ENCODE assay signal across 1 cellular context in the genomic region with DNA sequence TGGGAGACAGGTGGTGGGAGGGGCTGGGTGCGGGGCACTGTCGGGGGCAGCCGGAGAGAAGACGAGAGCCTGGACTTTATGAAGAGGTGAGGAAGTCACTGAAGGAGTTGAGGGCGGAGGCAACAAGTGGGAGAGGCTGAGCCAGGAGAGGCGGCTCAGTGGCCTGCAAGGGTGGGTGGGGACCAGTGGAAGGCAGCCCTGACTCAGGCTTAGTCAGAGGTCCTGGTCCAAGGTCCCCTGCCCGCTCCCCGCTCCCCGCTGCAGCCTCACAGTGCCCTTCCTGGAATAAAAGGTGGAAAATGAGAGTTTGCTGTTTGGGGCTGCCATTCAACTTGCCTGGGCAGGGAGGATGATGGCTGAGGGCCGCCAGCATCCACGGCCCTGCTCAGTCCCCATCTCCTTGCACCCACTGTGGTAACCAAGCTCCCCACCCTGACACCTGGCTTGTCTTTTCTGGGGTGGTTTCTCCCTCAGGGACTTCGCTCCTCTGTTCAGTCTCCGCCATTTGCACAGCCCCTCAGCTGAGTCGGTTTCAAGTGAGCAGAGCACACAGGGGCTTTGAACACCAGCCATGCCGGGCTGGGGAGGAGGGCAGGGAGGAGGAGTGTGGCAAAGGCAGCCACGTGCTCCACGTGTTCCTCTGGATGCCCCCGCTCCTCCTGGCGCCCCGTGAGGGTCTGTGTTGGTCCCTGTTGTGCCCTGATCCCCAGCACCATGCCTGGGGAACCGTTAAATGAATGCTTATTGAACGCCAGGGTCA.
TF ChIP-seq lines count a peak whose summit lies in the region.

No MANE protein-coding gene starts in this region.

TF ChIP-seq in GM23338, 12 proteins besides CTCF, POLR2A, EP300 and RAD21 (continued from another document):
- TF ChIP-seq, protein P1, sequence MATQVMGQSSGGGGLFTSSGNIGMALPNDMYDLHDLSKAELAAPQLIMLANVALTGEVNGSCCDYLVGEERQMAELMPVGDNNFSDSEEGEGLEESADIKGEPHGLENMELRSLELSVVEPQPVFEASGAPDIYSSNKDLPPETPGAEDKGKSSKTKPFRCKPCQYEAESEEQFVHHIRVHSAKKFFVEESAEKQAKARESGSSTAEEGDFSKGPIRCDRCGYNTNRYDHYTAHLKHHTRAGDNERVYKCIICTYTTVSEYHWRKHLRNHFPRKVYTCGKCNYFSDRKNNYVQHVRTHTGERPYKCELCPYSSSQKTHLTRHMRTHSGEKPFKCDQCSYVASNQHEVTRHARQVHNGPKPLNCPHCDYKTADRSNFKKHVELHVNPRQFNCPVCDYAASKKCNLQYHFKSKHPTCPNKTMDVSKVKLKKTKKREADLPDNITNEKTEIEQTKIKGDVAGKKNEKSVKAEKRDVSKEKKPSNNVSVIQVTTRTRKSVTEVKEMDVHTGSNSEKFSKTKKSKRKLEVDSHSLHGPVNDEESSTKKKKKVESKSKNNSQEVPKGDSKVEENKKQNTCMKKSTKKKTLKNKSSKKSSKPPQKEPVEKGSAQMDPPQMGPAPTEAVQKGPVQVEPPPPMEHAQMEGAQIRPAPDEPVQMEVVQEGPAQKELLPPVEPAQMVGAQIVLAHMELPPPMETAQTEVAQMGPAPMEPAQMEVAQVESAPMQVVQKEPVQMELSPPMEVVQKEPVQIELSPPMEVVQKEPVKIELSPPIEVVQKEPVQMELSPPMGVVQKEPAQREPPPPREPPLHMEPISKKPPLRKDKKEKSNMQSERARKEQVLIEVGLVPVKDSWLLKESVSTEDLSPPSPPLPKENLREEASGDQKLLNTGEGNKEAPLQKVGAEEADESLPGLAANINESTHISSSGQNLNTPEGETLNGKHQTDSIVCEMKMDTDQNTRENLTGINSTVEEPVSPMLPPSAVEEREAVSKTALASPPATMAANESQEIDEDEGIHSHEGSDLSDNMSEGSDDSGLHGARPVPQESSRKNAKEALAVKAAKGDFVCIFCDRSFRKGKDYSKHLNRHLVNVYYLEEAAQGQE (IDR thresholded peaks at IDR 0.05; ENCODE audit: unreplicated experiment) = no peak
- no peak for TF ChIP-seq POLR2AphosphoS5 (IDR thresholded peaks at IDR 0.05; ENCODE audit: low read depth)
- TF ChIP-seq, protein P2, sequence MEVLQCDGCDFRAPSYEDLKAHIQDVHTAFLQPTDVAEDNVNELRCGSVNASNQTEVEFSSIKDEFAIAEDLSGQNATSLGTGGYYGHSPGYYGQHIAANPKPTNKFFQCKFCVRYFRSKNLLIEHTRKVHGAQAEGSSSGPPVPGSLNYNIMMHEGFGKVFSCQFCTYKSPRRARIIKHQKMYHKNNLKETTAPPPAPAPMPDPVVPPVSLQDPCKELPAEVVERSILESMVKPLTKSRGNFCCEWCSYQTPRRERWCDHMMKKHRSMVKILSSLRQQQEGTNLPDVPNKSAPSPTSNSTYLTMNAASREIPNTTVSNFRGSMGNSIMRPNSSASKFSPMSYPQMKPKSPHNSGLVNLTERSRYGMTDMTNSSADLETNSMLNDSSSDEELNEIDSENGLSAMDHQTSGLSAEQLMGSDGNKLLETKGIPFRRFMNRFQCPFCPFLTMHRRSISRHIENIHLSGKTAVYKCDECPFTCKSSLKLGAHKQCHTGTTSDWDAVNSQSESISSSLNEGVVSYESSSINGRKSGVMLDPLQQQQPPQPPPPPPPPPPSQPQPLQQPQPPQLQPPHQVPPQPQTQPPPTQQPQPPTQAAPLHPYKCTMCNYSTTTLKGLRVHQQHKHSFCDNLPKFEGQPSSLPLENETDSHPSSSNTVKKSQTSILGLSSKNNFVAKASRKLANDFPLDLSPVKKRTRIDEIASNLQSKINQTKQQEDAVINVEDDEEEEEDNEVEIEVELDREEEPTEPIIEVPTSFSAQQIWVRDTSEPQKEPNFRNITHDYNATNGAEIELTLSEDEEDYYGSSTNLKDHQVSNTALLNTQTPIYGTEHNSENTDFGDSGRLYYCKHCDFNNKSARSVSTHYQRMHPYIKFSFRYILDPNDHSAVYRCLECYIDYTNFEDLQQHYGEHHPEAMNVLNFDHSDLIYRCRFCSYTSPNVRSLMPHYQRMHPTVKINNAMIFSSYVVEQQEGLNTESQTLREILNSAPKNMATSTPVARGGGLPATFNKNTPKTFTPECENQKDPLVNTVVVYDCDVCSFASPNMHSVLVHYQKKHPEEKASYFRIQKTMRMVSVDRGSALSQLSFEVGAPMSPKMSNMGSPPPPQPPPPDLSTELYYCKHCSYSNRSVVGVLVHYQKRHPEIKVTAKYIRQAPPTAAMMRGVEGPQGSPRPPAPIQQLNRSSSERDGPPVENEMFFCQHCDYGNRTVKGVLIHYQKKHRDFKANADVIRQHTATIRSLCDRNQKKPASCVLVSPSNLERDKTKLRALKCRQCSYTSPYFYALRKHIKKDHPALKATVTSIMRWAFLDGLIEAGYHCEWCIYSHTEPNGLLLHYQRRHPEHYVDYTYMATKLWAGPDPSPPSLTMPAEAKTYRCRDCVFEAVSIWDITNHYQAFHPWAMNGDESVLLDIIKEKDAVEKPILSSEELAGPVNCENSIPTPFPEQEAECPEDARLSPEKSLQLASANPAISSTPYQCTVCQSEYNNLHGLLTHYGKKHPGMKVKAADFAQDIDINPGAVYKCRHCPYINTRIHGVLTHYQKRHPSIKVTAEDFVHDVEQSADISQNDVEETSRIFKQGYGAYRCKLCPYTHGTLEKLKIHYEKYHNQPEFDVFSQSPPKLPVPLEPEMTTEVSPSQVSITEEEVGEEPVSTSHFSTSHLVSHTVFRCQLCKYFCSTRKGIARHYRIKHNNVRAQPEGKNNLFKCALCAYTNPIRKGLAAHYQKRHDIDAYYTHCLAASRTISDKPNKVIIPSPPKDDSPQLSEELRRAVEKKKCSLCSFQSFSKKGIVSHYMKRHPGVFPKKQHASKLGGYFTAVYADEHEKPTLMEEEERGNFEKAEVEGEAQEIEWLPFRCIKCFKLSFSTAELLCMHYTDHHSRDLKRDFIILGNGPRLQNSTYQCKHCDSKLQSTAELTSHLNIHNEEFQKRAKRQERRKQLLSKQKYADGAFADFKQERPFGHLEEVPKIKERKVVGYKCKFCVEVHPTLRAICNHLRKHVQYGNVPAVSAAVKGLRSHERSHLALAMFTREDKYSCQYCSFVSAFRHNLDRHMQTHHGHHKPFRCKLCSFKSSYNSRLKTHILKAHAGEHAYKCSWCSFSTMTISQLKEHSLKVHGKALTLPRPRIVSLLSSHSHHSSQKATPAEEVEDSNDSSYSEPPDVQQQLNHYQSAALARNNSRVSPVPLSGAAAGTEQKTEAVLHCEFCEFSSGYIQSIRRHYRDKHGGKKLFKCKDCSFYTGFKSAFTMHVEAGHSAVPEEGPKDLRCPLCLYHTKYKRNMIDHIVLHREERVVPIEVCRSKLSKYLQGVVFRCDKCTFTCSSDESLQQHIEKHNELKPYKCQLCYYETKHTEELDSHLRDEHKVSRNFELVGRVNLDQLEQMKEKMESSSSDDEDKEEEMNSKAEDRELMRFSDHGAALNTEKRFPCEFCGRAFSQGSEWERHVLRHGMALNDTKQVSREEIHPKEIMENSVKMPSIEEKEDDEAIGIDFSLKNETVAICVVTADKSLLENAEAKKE (CRISPR knock-in tag; IDR thresholded peaks at IDR 0.05) = no peak
- no peak for TF ChIP-seq STAT1 (IDR thresholded peaks at IDR 0.05; ENCODE audit: unreplicated experiment)
- no peak for TF ChIP-seq JUNB (IDR thresholded peaks at IDR 0.05; ENCODE audit: unreplicated experiment)
- no peak for TF ChIP-seq ETS1 (IDR thresholded peaks at IDR 0.05)
